In genomic region chr6:30311669-30312068, GRCh38 we compare ENCODE assay signal across 22 cellular contexts. TPM values are rescaled to one million over a fixed set of nuclear protein-coding genes. Genes with fewer than 3 reads are reported as not detected.
DNase-seq lines count a peak whose midpoint lies in the region; ATAC-seq and TF ChIP-seq lines count a peak whose summit lies in the region.
"Had no signal": no experiment of that assay in that cellular context is flagged by ENCODE, and none has a peak within 500 bp of the region (broad histone marks: within the 10 kb centered on the region; RNA-seq: fewer than 3 reads in every experiment).

No MANE protein-coding gene starts in this region.

- no peaks in the 10 kb centered on the region for H3K27me3 Mint-ChIP-seq in WTC11 (ENCODE audit: low read depth)
- H3K27me3 Mint-ChIP-seq: CD4-positive, alpha-beta memory T cell had no signal

- H4K12ac ChIP-seq in trophoblast cell (ENCODE audit: low read depth, low read length): no peak overlapping the region

- CTCF ChIA-PET in WTC11 (lab: Charles Lee): no interaction called here

- H4K91ac ChIP-seq in trophoblast cell (ENCODE audit: low read depth, low read length): no peak overlapping the region

- H4K8ac ChIP-seq in trophoblast cell (ENCODE audit: low read depth, low read length): no peak overlapping the region

- H2BK5ac ChIP-seq in trophoblast cell (ENCODE audit: low read depth, low read length, poor library complexity): no peak overlapping the region

- ATAC-seq in WTC11: no peak
- ATAC-seq in GM21619 (IDR thresholded peaks at IDR 0.05; ENCODE audit: unreplicated experiment): no peak
- ATAC-seq in GM19397 (IDR thresholded peaks at IDR 0.05; ENCODE audit: unreplicated experiment): no peak
- ATAC-seq: A549, GM12878, HCT116 had no signal

- no peak for TF ChIP-seq CTCF in WTC11 (IDR thresholded peaks at IDR 0.05)
- no peak for TF ChIP-seq CTCF in fibroblast of villous mesenchyme (IDR thresholded peaks at IDR 0.05; ENCODE audit: insufficient read depth, low read depth, low read length)

- H3K4me2 ChIP-seq in trophoblast cell (ENCODE audit: low read length): no peak overlapping the region
- H3K4me2 ChIP-seq: A549 had no signal

- DNase-seq in HCEC 1CT (peak; percentile 29), WTC11 (ENCODE audit: low spot score) (no peak), fibroblast of villous mesenchyme (ENCODE audit: low read depth) (peak; percentile 71), trophoblast cell (no peak), T-helper 2 cell (no peak), HuH-7.5 (ENCODE audit: low spot score) (no peak)
- DNase-seq: Caco-2; CD4-positive, alpha-beta memory T cell; DMS 273 treated with DMSO at 0.1 percent for 48 hours; GOT3; Kasumi-1; NCI-H1105; NCI-H2081; NCI-H2171 treated with DMSO at 0.1 percent for 48 hours; NCI-H524 treated with DMSO at 0.1 percent for 48 hours; Peyer's patch had no signal

- H3K79me1 ChIP-seq in trophoblast cell (ENCODE audit: low read length): no peaks in the 10 kb centered on the region

- H3K9ac ChIP-seq in trophoblast cell (ENCODE audit: low read length): no peak overlapping the region

- peaks cover 0 to 2% of the 10 kb centered on the region in 2 experiments for H3K4me1 ChIP-seq in trophoblast cell (ENCODE audit: control insufficient read depth in 1 of 2, insufficient read depth in 2 of 2, low read length in 2 of 2)
- H3K4me1 ChIP-seq: Caco-2, SJCRH30 had no signal

- no peak overlapping the region for H3K27ac ChIP-seq in trophoblast cell (ENCODE audit: low read depth, low read length)
- H3K27ac ChIP-seq: A549, Peyer's patch, SJCRH30 had no signal

- peaks cover 21% of the 10 kb centered on the region for H3K4me1 Mint-ChIP-seq in WTC11

- POLR2A ChIA-PET in WTC11 (lab: Charles Lee): no interaction called here

- H2AK5ac ChIP-seq in trophoblast cell (ENCODE audit: low read length): no peak overlapping the region

- H3K4ac ChIP-seq in trophoblast cell (ENCODE audit: low read depth, low read length): peak overlapping the region; percentile 20

- H3K23ac ChIP-seq in trophoblast cell (ENCODE audit: low read length): no peak overlapping the region

- H3K14ac ChIP-seq in trophoblast cell (ENCODE audit: low read length): no peak overlapping the region

- H3K4me3 ChIP-seq in fibroblast of villous mesenchyme (ENCODE audit: low read depth, low read length) (no peak overlapping the region), trophoblast cell (ENCODE audit: low read depth, low read length) (no peak overlapping the region)
- H3K4me3 ChIP-seq: A549, GM12878, Peyer's patch, SJCRH30 had no signal

- peak overlapping the region; percentile 10; the same call in 1 of the 2 replicates for H3K27ac Mint-ChIP-seq in WTC11

- H3K36me3 Mint-ChIP-seq in WTC11: peaks cover 58% of the 10 kb centered on the region

- peaks cover 2% of the 10 kb centered on the region; the same call in 1 of the 2 replicates for H3K9me3 Mint-ChIP-seq in WTC11
- H3K9me3 Mint-ChIP-seq: CD4-positive, alpha-beta memory T cell had no signal

- H2AFZ ChIP-seq in trophoblast cell (ENCODE audit: insufficient read depth, low read length, poor library complexity): no peak overlapping the region

- no peaks in the 10 kb centered on the region for H3K9me3 ChIP-seq in trophoblast cell (ENCODE audit: insufficient read depth, low read depth, low read length)
- H3K9me3 ChIP-seq: A549, Caco-2, Peyer's patch, SJCRH30 had no signal

- no peak overlapping the region for H2BK120ac ChIP-seq in trophoblast cell (ENCODE audit: insufficient read depth, low read length, poor library complexity)

- H3K27me3 ChIP-seq in trophoblast cell (ENCODE audit: insufficient read depth, low read length): no peaks in the 10 kb centered on the region
- H3K27me3 ChIP-seq: Peyer's patch, SJCRH30 had no signal

- H2BK12ac ChIP-seq in trophoblast cell (ENCODE audit: low read length): no peak overlapping the region

- WGBS in trophoblast cell (ENCODE audit: extremely low coverage, insufficient coverage, insufficient read length): no CpG with 5 or more reads among the region's 1 CpG

- H3K79me2 ChIP-seq in trophoblast cell (ENCODE audit: control insufficient read depth, insufficient read depth, low read length, poor library complexity): no peaks in the 10 kb centered on the region

- H3K36me3 ChIP-seq in trophoblast cell (ENCODE audit: control insufficient read depth in 1 of 2, insufficient read depth in 2 of 2, low read length in 2 of 2): peaks cover 3 to 7% of the 10 kb centered on the region in 2 experiments

- H3K4me3 Mint-ChIP-seq in WTC11: no peak overlapping the region

- H3K18ac ChIP-seq in trophoblast cell (ENCODE audit: low read length): no peak overlapping the region

TF ChIP-seq in WTC11, 78 proteins besides CTCF, POLR2A, EP300 and RAD21:
- no peak for TF ChIP-seq CDX4 (CRISPR knock-in tag; IDR thresholded peaks at IDR 0.05; ENCODE audit: borderline replicate concordance)
- no peak for TF ChIP-seq ESRRA (CRISPR knock-in tag; IDR thresholded peaks at IDR 0.05; ENCODE audit: borderline replicate concordance)

RNA-seq across cellular contexts. Expression of gene TRIM39, which starts 15.1 kb away (rescaled TPM):
- total RNA-seq in WTC11 (2021) (22.7 to 24.9 TPM (median 24.0 TPM) in 3 replicates), fibroblast of villous mesenchyme (10.8 and 11.3 TPM in 2 replicates)
- 14.4 and 14.8 TPM in 2 replicates for polyA plus RNA-seq in trophoblast cell (2013)

RNA-seq across cellular contexts. Expression of gene RPP21, which starts 33.3 kb away (rescaled TPM):
- total RNA-seq in WTC11 (2021) (64.1 to 75.5 TPM (median 72.8 TPM) in 3 replicates), fibroblast of villous mesenchyme (26.3 and 45.4 TPM in 2 replicates)
- polyA plus RNA-seq in trophoblast cell (2013): 99.8 and 100 TPM in 2 replicates

Comparison
In these comparisons a context has a peak if more than half of its experiments do, and no peak if none do; other contexts are left out.
1. DNase-seq: peak in HCEC 1CT (single experiment) and fibroblast of villous mesenchyme (single experiment); none in WTC11 (single experiment), trophoblast cell (0 of 2), T-helper 2 cell (0 of 5) and HuH-7.5 (single experiment).